8 cellular contexts compared by ENCODE assay signal in the genomic region with DNA sequence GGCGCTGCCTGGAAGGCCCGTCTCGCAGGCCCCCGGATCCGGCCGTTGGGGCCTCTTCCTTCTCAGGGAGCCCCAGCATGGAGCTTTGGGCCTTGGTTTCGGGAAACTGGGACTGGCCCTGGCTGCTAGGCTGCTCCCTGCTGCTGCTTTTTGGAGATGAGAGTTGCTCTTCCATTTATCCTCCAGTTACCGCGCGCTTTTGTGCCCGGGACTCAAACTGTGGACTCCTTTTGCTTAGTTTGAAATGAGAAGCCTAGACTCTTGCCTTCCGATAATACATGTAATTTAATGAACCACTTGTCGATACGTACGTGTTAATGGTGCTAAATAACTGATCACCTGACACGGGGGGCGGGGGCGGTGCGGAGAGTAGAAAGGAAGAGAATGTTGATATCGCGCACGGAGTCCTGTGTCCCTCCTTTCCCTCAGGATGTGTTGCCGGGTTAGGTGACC. TPM values are rescaled to one million over a fixed set of nuclear protein-coding genes. Genes with fewer than 3 reads are reported as not detected.
DNase-seq lines count a peak whose midpoint lies in the region; ATAC-seq and TF ChIP-seq lines count a peak whose summit lies in the region.

No MANE protein-coding gene starts in this region.

- H3K27me3 Mint-ChIP-seq in T-cell: no peaks in the 10 kb centered on the region

- H3K4me3 ChIP-seq in astrocyte of the spinal cord (ENCODE audit: low read depth, low read length) (peak overlapping the region; percentile 91), iPS-18a (ENCODE audit: low read length) (peak overlapping the region; percentile 96), skeletal muscle satellite cell (ENCODE audit: low read length) (peak overlapping the region; percentile 90)

- H3K4me1 Mint-ChIP-seq in T-cell: peaks cover 53 to 66% (median 58%) of the 10 kb centered on the region in 3 donors

- DNase-seq in COR-L47 (lab: John Stamatoyannopoulos, UW): peak; percentile 32
- DNase-seq in M059J (ENCODE audit: low read depth): peak; percentile 56
- peak; percentile 9 to 61 (median 42) for DNase-seq in T-cell
- DNase-seq in astrocyte of the spinal cord (ENCODE audit: low read depth, low spot score): peak; percentile 40
- DNase-seq in NCI-H128 (lab: John Stamatoyannopoulos, UW; ENCODE audit: unreplicated experiment): no peak

- TF ChIP-seq CTCF in astrocyte of the spinal cord (IDR thresholded peaks at IDR 0.05; ENCODE audit: low read depth, low read length): no peak

- POLR2A ChIA-PET in T-cell (lab: Charles Lee): interaction anchor here (0.6 to 1.0 kb wide), 4 partner anchors 12 to 55 kb away, joined by 3 to 5 read pairs (median 4); no protein-coding TSS in a partner anchor

- H3K9ac ChIP-seq in iPS-18a (ENCODE audit: low read length) (peak overlapping the region; percentile 93), skeletal muscle satellite cell (ENCODE audit: low read depth, low read length) (peak overlapping the region; percentile 96)

- peak overlapping the region; percentile 82 for H3K27ac ChIP-seq in iPS-18a (ENCODE audit: low read length)

- H3K27me3 ChIP-seq in iPS-18a (ENCODE audit: control insufficient read depth, insufficient read depth, low read length): peaks cover 35% of the 10 kb centered on the region
- H3K27me3 ChIP-seq in skeletal muscle satellite cell (ENCODE audit: control insufficient read depth, insufficient read depth, low read length): peaks cover 4% of the 10 kb centered on the region

- in situ Hi-C loops in astrocyte of the spinal cord (cut with HindIII; ENCODE audit: low sequenced_read_pairs): no loop called here

- peak overlapping the region; percentile 97 to 98 for H3K27ac Mint-ChIP-seq in T-cell

- H3K4me1 ChIP-seq in iPS-18a (ENCODE audit: control insufficient read depth, low read depth, low read length): peaks cover 11% of the 10 kb centered on the region
- peaks cover 34% of the 10 kb centered on the region for H3K4me1 ChIP-seq in skeletal muscle satellite cell (ENCODE audit: control insufficient read depth, insufficient read depth, low read length)

- H3K4me2 ChIP-seq in skeletal muscle satellite cell (ENCODE audit: low read length): peak overlapping the region; percentile 90

- peak; percentile 12 for ATAC-seq in GM21786 (IDR thresholded peaks at IDR 0.05; ENCODE audit: unreplicated experiment)
- no peak for ATAC-seq in T-cell (replicated peaks in 1 of 4)

- H3K4me3 Mint-ChIP-seq in T-cell: peak overlapping the region; percentile 98 to 100 (median 98)

- H3K36me3 Mint-ChIP-seq in T-cell: no peaks in the 10 kb centered on the region

- H3K36me3 ChIP-seq in iPS-18a (ENCODE audit: control insufficient read depth, low read depth, low read length): no peaks in the 10 kb centered on the region
- no peaks in the 10 kb centered on the region for H3K36me3 ChIP-seq in skeletal muscle satellite cell (ENCODE audit: insufficient read depth, low read length)

- H3K9me3 Mint-ChIP-seq in T-cell: no peaks in the 10 kb centered on the region

- H3K9me3 ChIP-seq in iPS-18a (ENCODE audit: control insufficient read depth, low read depth, low read length) (no peaks in the 10 kb centered on the region), skeletal muscle satellite cell (replicated peaks; ENCODE audit: low read length) (no peaks in the 10 kb centered on the region)

- CTCF ChIA-PET in T-cell (lab: Charles Lee): interaction anchor here in 1 of 2 donors (1.2 to 1.5 kb wide), 2 partner anchors 128 kb away, joined by 5 to 6 read pairs; no protein-coding TSS in a partner anchor

RNA-seq across cellular contexts. Expression of gene PHF3, which starts 0.9 kb away (rescaled TPM):
- total RNA-seq in M059J (2014; rRNA removed; shearing (Covaris generic)): 29.7 and 41.9 TPM in 2 replicates
- total RNA-seq in T-cell: 100 to 1,000 TPM in 1 of 5 donors, 10 to 100 TPM in 4; 78.5 to 110 (median 93.3) TPM
- total RNA-seq in skeletal muscle satellite cell (2012; rRNA removed): 30.4 and 43.3 TPM in 2 replicates
